20 cellular contexts compared by ENCODE assay signal in genomic region chr7:150401861-150402631, GRCh38. TPM values are rescaled to one million over a fixed set of nuclear protein-coding genes. Genes with fewer than 3 reads are reported as not detected.
A peak's percentile ranks its signal among the peaks of the same experiment; 100 is the strongest.
DNase-seq lines count a peak whose midpoint lies in the region; ATAC-seq, FAIRE-seq and TF ChIP-seq lines count a peak whose summit lies in the region.
"Had no signal": no experiment of that assay in that cellular context is flagged by ENCODE, and none has a peak within 500 bp of the region (broad histone marks: within the 10 kb centered on the region; RNA-seq: fewer than 3 reads in every experiment).

No MANE protein-coding gene starts in this region.

- peaks cover 23% of the 10 kb centered on the region for H3K4me1 Mint-ChIP-seq in T-helper 1 cell treated with Interleukin-12 subunit alpha and Interleukin-12 subunit beta and Interleukin-4 antibody, amounts not matched to agents 30 μg/mL and 1 μg/mL, for 36 hours (ENCODE audit: low read depth)
- peaks cover 68% of the 10 kb centered on the region for H3K4me1 Mint-ChIP-seq in glutamatergic neuron (ENCODE audit: low read depth, unreplicated experiment)

- H2AFZ ChIP-seq in KMS-11 (ENCODE audit: low read depth), result no peak overlapping the region
- H2AFZ ChIP-seq in osteoblast (ENCODE audit: low read length), result no peak overlapping the region

- no peaks in the 10 kb centered on the region for H3K27me3 ChIP-seq in KMS-11 (ENCODE audit: insufficient read depth, low read depth)
- no peaks in the 10 kb centered on the region for H3K27me3 ChIP-seq in osteoblast (ENCODE audit: insufficient read depth, low read length)
- no peaks in the 10 kb centered on the region for H3K27me3 ChIP-seq in tibial nerve
- H3K27me3 ChIP-seq: cardiac muscle cell, spleen had no signal

- peak overlapping the region; percentile 20; the same call in 1 of the 2 replicates for H3K4me2 ChIP-seq in KMS-11
- H3K4me2 ChIP-seq in osteoblast (ENCODE audit: insufficient read depth, low read length), result no peak overlapping the region

- no peak for TF ChIP-seq EP300 in tibial nerve (IDR thresholded peaks at IDR 0.05)

- FAIRE-seq in HTR-8/SVneo (lab: Jason Lieb, UNC), result no peak
- FAIRE-seq: endothelial cell of umbilical vein had no signal

- 53 to 61% methylated on average over 7 of the region's 7 CpGs for WGBS in tibial nerve, 2 donors

- H3K79me2 ChIP-seq in KMS-11 (ENCODE audit: insufficient read depth, low read depth), result peaks cover 28% of the 10 kb centered on the region; the same call in 1 of the 2 replicates
- no peaks in the 10 kb centered on the region for H3K79me2 ChIP-seq in osteoblast (ENCODE audit: insufficient read depth, low read length)

- ATAC-seq in HG02884 (IDR thresholded peaks at IDR 0.05; ENCODE audit: unreplicated experiment), result no peak
- ATAC-seq: PC-3 had no signal

- H3K4me3 ChIP-seq in KMS-11 (IDR thresholded peaks at IDR 0.05; ENCODE audit: insufficient read depth, low read depth, low read length), result no peak overlapping the region
- H3K4me3 ChIP-seq in osteoblast (ENCODE audit: insufficient read depth, low read length), result no peak overlapping the region
- no peak overlapping the region for H3K4me3 ChIP-seq in tibial nerve
- H3K4me3 ChIP-seq: cardiac muscle cell, left ventricle myocardium inferior, spleen had no signal

- no peaks in the 10 kb centered on the region for H3K27me3 Mint-ChIP-seq in T-helper 1 cell treated with Interleukin-12 subunit alpha and Interleukin-12 subunit beta and Interleukin-4 antibody, amounts not matched to agents 30 μg/mL and 1 μg/mL, for 36 hours (ENCODE audit: low read depth)
- peaks cover 14% of the 10 kb centered on the region for H3K27me3 Mint-ChIP-seq in glutamatergic neuron (ENCODE audit: unreplicated experiment)

- no peaks in the 10 kb centered on the region for H3K9me3 Mint-ChIP-seq in T-helper 1 cell treated with Interleukin-12 subunit alpha and Interleukin-12 subunit beta and Interleukin-4 antibody, amounts not matched to agents 30 μg/mL and 1 μg/mL, for 36 hours
- peaks cover 16% of the 10 kb centered on the region for H3K9me3 Mint-ChIP-seq in glutamatergic neuron (ENCODE audit: unreplicated experiment)

- no peak for TF ChIP-seq POLR2A in tibial nerve (IDR thresholded peaks at IDR 0.05)

- H3K36me3 Mint-ChIP-seq in T-helper 1 cell treated with Interleukin-12 subunit alpha and Interleukin-12 subunit beta and Interleukin-4 antibody, amounts not matched to agents 30 μg/mL and 1 μg/mL, for 36 hours (ENCODE audit: low read depth), result peaks cover 14% of the 10 kb centered on the region
- H3K36me3 Mint-ChIP-seq in glutamatergic neuron (ENCODE audit: unreplicated experiment), result peaks cover 1% of the 10 kb centered on the region

- TF ChIP-seq CTCF in KMS-11 (conservative IDR thresholded peaks at IDR 0.05; ENCODE audit: low read depth, low read length) (no peak), glutamatergic neuron (IDR thresholded peaks at IDR 0.05; ENCODE audit: partially characterized antibody, unreplicated experiment) (no peak), osteoblast (IDR thresholded peaks at IDR 0.05; ENCODE audit: extremely low read depth, low read depth, low read length) (no peak), tibial nerve (IDR thresholded peaks at IDR 0.05) (no peak)

- peak overlapping the region; percentile 2 for H3K27ac Mint-ChIP-seq in T-helper 1 cell treated with Interleukin-12 subunit alpha and Interleukin-12 subunit beta and Interleukin-4 antibody, amounts not matched to agents 30 μg/mL and 1 μg/mL, for 36 hours
- peak overlapping the region; percentile 96 for H3K27ac Mint-ChIP-seq in glutamatergic neuron (ENCODE audit: unreplicated experiment)

- H4K20me1 ChIP-seq in KMS-11 (ENCODE audit: insufficient read depth) (no peaks in the 10 kb centered on the region), osteoblast (ENCODE audit: insufficient read depth, low read length) (no peaks in the 10 kb centered on the region)

- H3K27ac ChIP-seq in KMS-11 (no peak overlapping the region), osteoblast (ENCODE audit: low read depth, low read length) (no peak overlapping the region), tibial nerve (no peak overlapping the region)
- H3K27ac ChIP-seq: cardiac muscle cell, left ventricle myocardium inferior, spleen had no signal

- DNase-seq in T-helper 1 cell (no peak), glutamatergic neuron (no peak), osteoblast (ENCODE audit: insufficient read length, low spot score, missing footprints) (peak; percentile 50), tibial nerve (ENCODE audit: low spot score in 2 of 2) (no peak), HTR-8/SVneo (ENCODE audit: insufficient read length, low spot score) (no peak)
- DNase-seq: activated CD4-positive, alpha-beta T cell treated with anti-CD3 and anti-CD28 coated beads for 4 hours; Calu3; KG1; left ventricle myocardium inferior; NCI-H1417 treated with DMSO at 0.1 percent for 48 hours; PC-3; spleen; SW 1271 had no signal

- H3K9me3 ChIP-seq in osteoblast (ENCODE audit: low read depth, low read length) (no peaks in the 10 kb centered on the region), tibial nerve (no peaks in the 10 kb centered on the region)
- H3K9me3 ChIP-seq: left ventricle myocardium inferior, spleen had no signal

- H3K4me1 ChIP-seq in KMS-11 (ENCODE audit: low read depth, poor library complexity, severe bottlenecking), result peaks cover 46% of the 10 kb centered on the region
- H3K4me1 ChIP-seq in osteoblast (ENCODE audit: insufficient read depth, low read length), result peaks cover 30% of the 10 kb centered on the region
- peaks cover 0 to 49% (median 16%) of the 10 kb centered on the region in 4 donors for H3K4me1 ChIP-seq in tibial nerve

- peak overlapping the region; percentile 15 for H3K4me3 Mint-ChIP-seq in T-helper 1 cell treated with Interleukin-12 subunit alpha and Interleukin-12 subunit beta and Interleukin-4 antibody, amounts not matched to agents 30 μg/mL and 1 μg/mL, for 36 hours
- peak overlapping the region; percentile 76 for H3K4me3 Mint-ChIP-seq in glutamatergic neuron (ENCODE audit: unreplicated experiment)

- H3K36me3 ChIP-seq in KMS-11 (ENCODE audit: insufficient read depth), result no peaks in the 10 kb centered on the region
- no peaks in the 10 kb centered on the region for H3K36me3 ChIP-seq in osteoblast (ENCODE audit: insufficient read depth, low read length)
- H3K36me3 ChIP-seq in tibial nerve, result peaks cover 0 to 23% (median 5%) of the 10 kb centered on the region in 3 donors
- H3K36me3 ChIP-seq: cardiac muscle cell had no signal

- no peak overlapping the region for H3K9ac ChIP-seq in KMS-11

RNA-seq across cellular contexts. Expression of gene ZNF775, which starts 22.9 kb away (rescaled TPM):
- total RNA-seq in glutamatergic neuron (ENCODE audit: unreplicated experiment) (20.5 TPM), osteoblast (5.0 and 6.2 TPM in 2 replicates), tibial nerve (10 to 100 TPM in 2 of 4 donors, 1 to 10 TPM in 2; 5.9 to 14.3 (median 11.6) TPM)

RNA-seq across cellular contexts. Expression of gene REPIN1, which starts 33.4 kb away (rescaled TPM):
- 146 TPM for total RNA-seq in glutamatergic neuron (ENCODE audit: unreplicated experiment)
- total RNA-seq in osteoblast, result 53.6 and 57.5 TPM in 2 replicates
- total RNA-seq in tibial nerve, result 10 to 100 TPM; 65.8 to 70.2 (median 68.3) TPM

RNA-seq across cellular contexts. Expression of gene GIMAP8, which starts 48.4 kb away (rescaled TPM):
- total RNA-seq in glutamatergic neuron (ENCODE audit: unreplicated experiment) (not detected), osteoblast (not detected in 2 replicates), tibial nerve (10 to 100 TPM in 2 of 4 donors, 1 to 10 TPM in 2; 6.3 to 15.9 (median 10.4) TPM)
- total RNA-seq: A172, Calu3, NCI-H460, PC-3 had no signal
